In the genomic region with DNA sequence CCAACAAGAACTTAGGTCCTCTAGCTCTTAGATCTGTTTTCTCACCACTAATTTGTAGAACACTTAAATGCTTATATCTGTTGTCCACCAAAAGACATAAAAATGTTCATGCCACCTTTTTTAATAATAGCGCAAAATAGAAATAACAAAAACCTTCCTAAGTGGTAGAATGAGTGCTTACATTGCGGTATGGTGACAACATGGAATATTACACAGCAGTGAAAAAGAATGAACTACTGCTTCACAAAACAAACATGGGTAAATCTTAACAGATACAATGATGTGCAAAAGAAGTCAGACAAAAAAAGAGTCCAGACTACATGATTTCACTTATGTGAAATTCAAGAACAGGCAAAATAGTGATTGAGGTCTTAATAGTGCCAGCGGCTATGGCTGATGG, we compare ENCODE assay signal across 1 cellular context.
TF ChIP-seq lines count a peak whose summit lies in the region.

No MANE protein-coding gene starts in this region.

TF ChIP-seq in GM12878, 131 proteins besides CTCF, POLR2A, EP300 and RAD21 (continued from another document):
- TF ChIP-seq, protein P1, sequence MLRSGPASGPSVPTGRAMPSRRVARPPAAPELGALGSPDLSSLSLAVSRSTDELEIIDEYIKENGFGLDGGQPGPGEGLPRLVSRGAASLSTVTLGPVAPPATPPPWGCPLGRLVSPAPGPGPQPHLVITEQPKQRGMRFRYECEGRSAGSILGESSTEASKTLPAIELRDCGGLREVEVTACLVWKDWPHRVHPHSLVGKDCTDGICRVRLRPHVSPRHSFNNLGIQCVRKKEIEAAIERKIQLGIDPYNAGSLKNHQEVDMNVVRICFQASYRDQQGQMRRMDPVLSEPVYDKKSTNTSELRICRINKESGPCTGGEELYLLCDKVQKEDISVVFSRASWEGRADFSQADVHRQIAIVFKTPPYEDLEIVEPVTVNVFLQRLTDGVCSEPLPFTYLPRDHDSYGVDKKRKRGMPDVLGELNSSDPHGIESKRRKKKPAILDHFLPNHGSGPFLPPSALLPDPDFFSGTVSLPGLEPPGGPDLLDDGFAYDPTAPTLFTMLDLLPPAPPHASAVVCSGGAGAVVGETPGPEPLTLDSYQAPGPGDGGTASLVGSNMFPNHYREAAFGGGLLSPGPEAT (IDR thresholded peaks at IDR 0.05; ENCODE audit: low read depth): no peak
- TF ChIP-seq, protein P2, sequence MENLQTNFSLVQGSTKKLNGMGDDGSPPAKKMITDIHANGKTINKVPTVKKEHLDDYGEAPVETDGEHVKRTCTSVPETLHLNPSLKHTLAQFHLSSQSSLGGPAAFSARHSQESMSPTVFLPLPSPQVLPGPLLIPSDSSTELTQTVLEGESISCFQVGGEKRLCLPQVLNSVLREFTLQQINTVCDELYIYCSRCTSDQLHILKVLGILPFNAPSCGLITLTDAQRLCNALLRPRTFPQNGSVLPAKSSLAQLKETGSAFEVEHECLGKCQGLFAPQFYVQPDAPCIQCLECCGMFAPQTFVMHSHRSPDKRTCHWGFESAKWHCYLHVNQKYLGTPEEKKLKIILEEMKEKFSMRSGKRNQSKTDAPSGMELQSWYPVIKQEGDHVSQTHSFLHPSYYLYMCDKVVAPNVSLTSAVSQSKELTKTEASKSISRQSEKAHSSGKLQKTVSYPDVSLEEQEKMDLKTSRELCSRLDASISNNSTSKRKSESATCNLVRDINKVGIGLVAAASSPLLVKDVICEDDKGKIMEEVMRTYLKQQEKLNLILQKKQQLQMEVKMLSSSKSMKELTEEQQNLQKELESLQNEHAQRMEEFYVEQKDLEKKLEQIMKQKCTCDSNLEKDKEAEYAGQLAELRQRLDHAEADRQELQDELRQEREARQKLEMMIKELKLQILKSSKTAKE (IDR thresholded peaks at IDR 0.05; ENCODE audit: low read depth, poor library complexity, severe bottlenecking): no peak
- TF ChIP-seq TCF7 (IDR thresholded peaks at IDR 0.05; ENCODE audit: borderline replicate concordance) (no peak), ZNF384 (IDR thresholded peaks at IDR 0.05; ENCODE audit: borderline replicate concordance, low read depth, low read length) (no peak)
